1 cellular context compared by ENCODE assay signal in genomic region chr7:69739182-69739581, GRCh38.
TF ChIP-seq lines count a peak whose summit lies in the region.

No MANE protein-coding gene starts in this region.

TF ChIP-seq in WTC11, 78 proteins besides CTCF, POLR2A, EP300 and RAD21 (continued from another document):
- TF ChIP-seq FOXP4 (CRISPR knock-in tag; IDR thresholded peaks at IDR 0.05): no peak
